In genomic region chr3:27590437-27591320, GRCh38 we compare ENCODE assay signal across 8 cellular contexts.
DNase-seq lines count a peak whose midpoint lies in the region; ATAC-seq and TF ChIP-seq lines count a peak whose summit lies in the region.

No MANE protein-coding gene starts in this region.

- peak overlapping the region; percentile 53 to 89 (median 65) for H3K27ac Mint-ChIP-seq in CD4-positive, alpha-beta memory T cell
- H3K27ac Mint-ChIP-seq in mesothelial cell of epicardium: peak overlapping the region; percentile 43

- intact Hi-C loops in CD4-positive, alpha-beta memory T cell (cut with micrococcal nuclease): loop anchor here (5.0 kb wide), 3 partner anchors 42 to 108 kb away; partner anchors contain the start of gene SLC4A7

- no peaks in the 10 kb centered on the region for H3K9me3 ChIP-seq in CD4-positive, alpha-beta memory T cell (ENCODE audit: control insufficient read depth in 1 of 2, low read length in 2 of 2)

- peaks cover 30% of the 10 kb centered on the region for H3K4me1 ChIP-seq in CD4-positive, alpha-beta memory T cell (ENCODE audit: insufficient read depth, low read length)

- no peak for ATAC-seq in HG02759 (IDR thresholded peaks at IDR 0.05; ENCODE audit: unreplicated experiment)
- ATAC-seq in GM19324 (IDR thresholded peaks at IDR 0.05; ENCODE audit: low FRiP score, unreplicated experiment): no peak

- no peak overlapping the region for H3K27ac ChIP-seq in CD4-positive, alpha-beta memory T cell (ENCODE audit: low read depth, low read length)

- H3K27me3 Mint-ChIP-seq in CD4-positive, alpha-beta memory T cell: no peaks in the 10 kb centered on the region
- no peaks in the 10 kb centered on the region for H3K27me3 Mint-ChIP-seq in mesothelial cell of epicardium (ENCODE audit: low read depth)

- TF ChIP-seq CTCF in choroid plexus epithelial cell (conservative IDR thresholded peaks at IDR 0.05; ENCODE audit: low read depth, low read length) (no peak), mesothelial cell of epicardium (IDR thresholded peaks at IDR 0.05; ENCODE audit: unreplicated experiment) (no peak)

- no peaks in the 10 kb centered on the region for H3K9me3 Mint-ChIP-seq in CD4-positive, alpha-beta memory T cell
- no peaks in the 10 kb centered on the region for H3K9me3 Mint-ChIP-seq in mesothelial cell of epicardium

- POLR2A ChIA-PET in CD4-positive, alpha-beta memory T cell (lab: Charles Lee; ENCODE audit: partially characterized antibody): interaction anchor here (1.2 to 2.8 kb wide), 5 partner anchors 42 to 111 kb away, joined by 3 to 18 read pairs (median 5); partner anchors contain the start of gene SLC4A7

- no peaks in the 10 kb centered on the region for H3K36me3 Mint-ChIP-seq in CD4-positive, alpha-beta memory T cell
- H3K36me3 Mint-ChIP-seq in mesothelial cell of epicardium: no peaks in the 10 kb centered on the region

- no peaks in the 10 kb centered on the region for H3K27me3 ChIP-seq in CD4-positive, alpha-beta memory T cell (ENCODE audit: insufficient read depth, low read length)

- H3K36me3 ChIP-seq in CD4-positive, alpha-beta memory T cell (ENCODE audit: insufficient read depth, low read length): no peaks in the 10 kb centered on the region

- H3K4me1 Mint-ChIP-seq in CD4-positive, alpha-beta memory T cell: peaks cover 25 to 37% (median 32%) of the 10 kb centered on the region in 4 donors
- peaks cover 23% of the 10 kb centered on the region for H3K4me1 Mint-ChIP-seq in mesothelial cell of epicardium

- no peak for DNase-seq in CD4-positive, alpha-beta memory T cell
- DNase-seq in NOMO-1 (lab: John Stamatoyannopoulos, UW; ENCODE audit: unreplicated experiment in 2 of 2) (peak; percentile 47 to 90), choroid plexus epithelial cell (ENCODE audit: low read depth) (peak; percentile 56), mesothelial cell of epicardium (ENCODE audit: low spot score in 2 of 2, unreplicated experiment in 2 of 2) (no peak), NCI-H146 (lab: John Stamatoyannopoulos, UW) (no peak), NCI-H526 treated with DMSO at 0.1 percent for 48 hours (lab: John Stamatoyannopoulos, UW) (no peak)

- CTCF ChIA-PET in CD4-positive, alpha-beta memory T cell (lab: Charles Lee; ENCODE audit: partially characterized antibody): interaction anchor here (1.0 to 2.7 kb wide), 4 partner anchors 13 to 89 kb away, joined by 3 to 7 read pairs (median 4); no protein-coding TSS in a partner anchor

- peak overlapping the region in 6 of 8 donors; percentile 39 to 70 (median 58) for H3K4me3 Mint-ChIP-seq in CD4-positive, alpha-beta memory T cell
- H3K4me3 Mint-ChIP-seq in mesothelial cell of epicardium: no peak overlapping the region

- no peak overlapping the region for H3K4me3 ChIP-seq in CD4-positive, alpha-beta memory T cell (ENCODE audit: low read length in 2 of 2)
- no peak overlapping the region for H3K4me3 ChIP-seq in choroid plexus epithelial cell (ENCODE audit: low read depth, low read length)

Comparison
In these comparisons a context has a peak if more than half of its experiments do, and no peak if none do; other contexts are left out.
1. DNase-seq: peak in NOMO-1 (2 of 2) and choroid plexus epithelial cell (single experiment); none in CD4-positive, alpha-beta memory T cell (0 of 5), mesothelial cell of epicardium (0 of 2), NCI-H146 (single experiment) and NCI-H526 treated with DMSO at 0.1 percent for 48 hours (single experiment).